In the genomic region with DNA sequence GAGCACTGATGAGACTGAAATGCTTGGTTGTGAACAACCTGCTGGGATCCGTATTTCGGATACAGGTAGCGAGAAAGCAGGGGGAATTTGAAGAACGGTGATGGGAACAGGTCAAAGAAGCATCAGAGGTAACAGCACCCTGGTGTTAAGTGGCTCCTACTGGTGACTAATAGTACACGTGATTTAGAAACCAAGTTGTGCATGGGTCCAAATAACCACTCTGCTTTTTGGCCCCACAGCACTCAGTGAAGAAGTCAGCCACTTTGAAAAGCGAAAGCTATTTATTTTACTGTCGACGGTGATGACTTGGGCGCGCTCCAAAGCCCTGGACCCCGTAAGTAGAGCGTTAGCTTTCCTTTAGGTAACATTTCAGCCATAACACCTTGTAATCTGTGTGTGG, we compare ENCODE assay signal across 18 cellular contexts. TPM values are rescaled to one million over a fixed set of nuclear protein-coding genes. Genes with fewer than 3 reads are reported as not detected.
DNase-seq lines count a peak whose midpoint lies in the region; ATAC-seq, FAIRE-seq and TF ChIP-seq lines count a peak whose summit lies in the region.
"Had no signal": no experiment of that assay in that cellular context is flagged by ENCODE, and none has a peak within 500 bp of the region (broad histone marks: within the 10 kb centered on the region; RNA-seq: fewer than 3 reads in every experiment).

No MANE protein-coding gene starts in this region.

- POLR2A ChIA-PET in HepG2 (lab: Yijun Ruan, JAX) = no interaction called here

- 57% methylated on average over 12 of the region's 12 CpGs for WGBS in HepG2 (ENCODE audit: low lambda C conversion rate)
- 95% methylated on average over 8 of the region's 12 CpGs for WGBS in right lobe of liver (ENCODE audit: insufficient coverage, low coverage, low lambda C conversion rate, missing lambda C conversion rate)

- no peaks in the 10 kb centered on the region for H3K9me3 ChIP-seq in HepG2 (ENCODE audit: low read length)
- no peaks in the 10 kb centered on the region for H3K9me3 ChIP-seq in right lobe of liver
- H3K9me3 ChIP-seq in osteoblast (ENCODE audit: low read depth, low read length) = no peaks in the 10 kb centered on the region
- H3K9me3 ChIP-seq: BLaER1, Caco-2 had no signal

- H3K27me3 ChIP-seq in HepG2 (ENCODE audit: control insufficient read depth in 1 of 2, insufficient read depth in 2 of 2, low read length in 2 of 2) = no peaks in the 10 kb centered on the region; a peak in 1 of 5 replicates
- H3K27me3 ChIP-seq in right lobe of liver = no peaks in the 10 kb centered on the region
- peaks cover 19% of the 10 kb centered on the region for H3K27me3 ChIP-seq in osteoblast (ENCODE audit: insufficient read depth, low read length)
- H3K27me3 ChIP-seq: BLaER1 had no signal

- H3K4me1 ChIP-seq in HepG2 (ENCODE audit: insufficient read depth, low read length) (peaks cover 24% of the 10 kb centered on the region), right lobe of liver (no peaks in the 10 kb centered on the region), osteoblast (ENCODE audit: insufficient read depth, low read length) (no peaks in the 10 kb centered on the region)
- H3K4me1 ChIP-seq: BLaER1, Caco-2 had no signal

- H3K4me3 ChIP-seq in HepG2 (replicated peaks in 1 of 3; ENCODE audit: insufficient read depth in 1 of 3, low read depth in 2 of 3, low read length in 3 of 3) (no peak overlapping the region), right lobe of liver (no peak overlapping the region), osteoblast (ENCODE audit: insufficient read depth, low read length) (no peak overlapping the region)
- H3K4me3 ChIP-seq: BLaER1, GM23338 had no signal

- no TSS peak for BruUV-seq in HepG2 (replicated peaks; lab: Mats Ljungman, UMichigan)

- TF ChIP-seq EP300 in HepG2 (IDR thresholded peaks at IDR 0.05; ENCODE audit: low read depth in 2 of 2, low read length in 2 of 2) (no peak), HepG2 (CRISPR knock-in tag; IDR thresholded peaks at IDR 0.05; ENCODE audit: borderline replicate concordance) (no peak)

- TF ChIP-seq POLR2A in HepG2 (IDR thresholded peaks at IDR 0.05; ENCODE audit: insufficient read depth in 1 of 2, low read depth in 2 of 2, low read length in 2 of 2) (no peak), right lobe of liver (IDR thresholded peaks at IDR 0.05) (no peak)

- no peaks in the 10 kb centered on the region for H3K79me2 ChIP-seq in HepG2 (ENCODE audit: insufficient read depth, low read length)
- no peaks in the 10 kb centered on the region for H3K79me2 ChIP-seq in osteoblast (ENCODE audit: insufficient read depth, low read length)

- H3K36me3 ChIP-seq in HepG2 (replicated peaks in 1 of 2; ENCODE audit: control insufficient read depth in 1 of 2, insufficient read depth in 2 of 2, low read length in 2 of 2) = no peaks in the 10 kb centered on the region
- H3K36me3 ChIP-seq in right lobe of liver = no peaks in the 10 kb centered on the region
- no peaks in the 10 kb centered on the region for H3K36me3 ChIP-seq in osteoblast (ENCODE audit: insufficient read depth, low read length)
- H3K36me3 ChIP-seq: BLaER1 had no signal

- no peak overlapping the region for H3K9ac ChIP-seq in HepG2 (ENCODE audit: insufficient read depth, low read depth, low read length)
- H3K9ac ChIP-seq: BLaER1 had no signal

- DNase-seq in HepG2 (ENCODE audit: low spot score) (no peak), right lobe of liver (no peak), ecto neural progenitor cell (ENCODE audit: low spot score) (peak; percentile 9), osteoblast (ENCODE audit: insufficient read length, low spot score, missing footprints) (no peak), NCI-H2227 (lab: John Stamatoyannopoulos, UW; ENCODE audit: unreplicated experiment) (no peak)
- DNase-seq: AML-193; Caco-2; CD8-positive, alpha-beta memory T cell; DND-41; GDM1; H7; KBM-7 had no signal

- no peak for TF ChIP-seq CTCF in HepG2 (CRISPR knock-in tag; IDR thresholded peaks at IDR 0.05)
- no peak for TF ChIP-seq CTCF in right lobe of liver (IDR thresholded peaks at IDR 0.05)
- no peak for TF ChIP-seq CTCF in osteoblast (IDR thresholded peaks at IDR 0.05; ENCODE audit: extremely low read depth, low read depth, low read length)

- ATAC-seq in HepG2 = no peak
- ATAC-seq in right lobe of liver = no peak
- no peak for ATAC-seq in GM19035 (IDR thresholded peaks at IDR 0.05; ENCODE audit: unreplicated experiment)
- no peak for ATAC-seq in HG03521 (IDR thresholded peaks at IDR 0.05; ENCODE audit: unreplicated experiment)
- ATAC-seq: GM23338 had no signal

- H2AFZ ChIP-seq in HepG2 (ENCODE audit: low read length) (no peak overlapping the region), osteoblast (ENCODE audit: low read length) (peak overlapping the region; percentile 5)
- H2AFZ ChIP-seq: GM23338 had no signal

- no peak for TF ChIP-seq RAD21 in HepG2 (CRISPR knock-in tag; IDR thresholded peaks at IDR 0.05)

- no peak for FAIRE-seq in HepG2 (lab: Jason Lieb, UNC)

- no peaks in the 10 kb centered on the region for H4K20me1 ChIP-seq in HepG2 (ENCODE audit: insufficient read depth, low read length)
- no peaks in the 10 kb centered on the region for H4K20me1 ChIP-seq in osteoblast (ENCODE audit: insufficient read depth, low read length)
- H4K20me1 ChIP-seq: BLaER1 had no signal

- in situ Hi-C loops in HepG2 (cut with HindIII; ENCODE audit: extremely low pct_ligation_motif_present, low pct_unique_long_range_greater_than_20kb) = no loop called here

- no peak overlapping the region for H3K27ac ChIP-seq in HepG2 (ENCODE audit: extremely low read length, insufficient read depth, low read length)
- no peak overlapping the region for H3K27ac ChIP-seq in right lobe of liver
- no peak overlapping the region for H3K27ac ChIP-seq in osteoblast (ENCODE audit: low read depth, low read length)
- H3K27ac ChIP-seq: 22Rv1, BLaER1, HL-60 had no signal

- CTCF ChIA-PET in HepG2 (lab: Yijun Ruan, JAX; ENCODE audit: low intra/inter-chr PET ratio, low total read pairs) = no interaction called here

- H3K4me2 ChIP-seq in HepG2 (ENCODE audit: low read depth, low read length) (0 out of 2 replicates have a peak overlapping the region, but pooled peaks have one; percentile 14), osteoblast (ENCODE audit: insufficient read depth, low read length) (no peak overlapping the region)
- H3K4me2 ChIP-seq: BLaER1, GM23338 had no signal

- intact Hi-C loops in HepG2 (cut with micrococcal nuclease; ENCODE audit: unreplicated experiment) (no loop called here), right lobe of liver (cut with DNase I) (no loop called here)

RNA-seq across cellular contexts. Expression of gene AK7, which starts 16.7 kb away (rescaled TPM):
- total RNA-seq in HepG2 (2016; rRNA removed; fragmentation: Illumina TruSeq; extraction: Trizol) (0.48 and 0.93 TPM in 2 replicates), right lobe of liver (1 to 10 TPM in 2 of 6 experiments, under 1 TPM in 4; 0.31 to 1.9 (median 0.85) TPM), osteoblast (0.29 and 1.4 TPM in 2 replicates)
- total RNA-seq in HepG2 (2016; cell fraction: cytosol; rRNA removed; fragmentation: Illumina TruSeq; extraction: Trizol; ENCODE audit: low read depth) = 0.26 TPM in 1 of 2 replicates, not detected in the other
- total RNA-seq in HepG2 (2016; cell fraction: insoluble cytoplasmic fraction; rRNA removed; fragmentation: Illumina TruSeq; extraction: Trizol) = 0.56 and 0.77 TPM in 2 replicates
- total RNA-seq in HepG2 (2016; cell fraction: membrane; rRNA removed; fragmentation: Illumina TruSeq; extraction: Trizol) = 0.28 and 0.31 TPM in 2 replicates
- total RNA-seq in HepG2 (2016; cell fraction: nucleus; rRNA removed; fragmentation: Illumina TruSeq; extraction: Trizol) = 0.28 and 0.56 TPM in 2 replicates
- polyA plus RNA-seq in HepG2 (2011; rRNA removed) = 0.45 and 0.46 TPM in 2 replicates
- 0.28 and 0.43 TPM in 2 replicates for polyA plus RNA-seq in HepG2 (2011; cell fraction: cytosol; rRNA removed)
- 0.23 and 0.26 TPM in 2 replicates for polyA plus RNA-seq in HepG2 (2011; cell fraction: nucleus; rRNA removed)
- polyA plus RNA-seq in HepG2 (2012) = 0.45 and 0.97 TPM in 2 replicates
- 0.09 and 0.18 TPM in 2 replicates for polyA plus RNA-seq in HepG2 (2016; cell fraction: cytosol; fragmentation: Illumina TruSeq; extraction: Trizol; ENCODE audit: low read depth)
- 0.78 and 1.4 TPM in 2 replicates for polyA plus RNA-seq in HepG2 (2016; cell fraction: insoluble cytoplasmic fraction; fragmentation: Illumina TruSeq; extraction: Trizol; ENCODE audit: low read depth)
- 0.22 and 0.45 TPM in 2 replicates for polyA plus RNA-seq in HepG2 (2016; cell fraction: membrane; fragmentation: Illumina TruSeq; extraction: Trizol; ENCODE audit: low read depth)
- polyA plus RNA-seq in HepG2 (2016; cell fraction: nucleus; fragmentation: Illumina TruSeq; extraction: Trizol; ENCODE audit: insufficient read depth, low read depth) = 0.39 TPM in 1 of 2 replicates, not detected in the other
- 1.9 and 2.0 TPM in 2 replicates for polyA minus RNA-seq in HepG2 (2011; rRNA and poly(A)+ RNA removed; ENCODE audit: low replicate concordance)
- 0.44 TPM in 1 of 2 replicates, not detected in the other for polyA minus RNA-seq in HepG2 (2011; cell fraction: cytosol; rRNA and poly(A)+ RNA removed)
- polyA minus RNA-seq in HepG2 (2011; cell fraction: nucleus; rRNA and poly(A)+ RNA removed) = 0.25 and 0.64 TPM in 2 replicates
- polyA plus RNA-seq: CD8-positive, alpha-beta memory T cell had no signal

RNA-seq across cellular contexts. Expression of gene GSKIP, which starts 45.3 kb away (rescaled TPM):
- 27.3 and 52.3 TPM in 2 replicates for total RNA-seq in HepG2 (2016; rRNA removed; fragmentation: Illumina TruSeq; extraction: Trizol)
- 3.7 and 3.9 TPM in 2 replicates for total RNA-seq in HepG2 (2016; cell fraction: cytosol; rRNA removed; fragmentation: Illumina TruSeq; extraction: Trizol; ENCODE audit: low read depth)
- total RNA-seq in HepG2 (2016; cell fraction: insoluble cytoplasmic fraction; rRNA removed; fragmentation: Illumina TruSeq; extraction: Trizol) = 28.0 and 52.9 TPM in 2 replicates
- total RNA-seq in HepG2 (2016; cell fraction: membrane; rRNA removed; fragmentation: Illumina TruSeq; extraction: Trizol) = 10.2 and 11.8 TPM in 2 replicates
- total RNA-seq in HepG2 (2016; cell fraction: nucleus; rRNA removed; fragmentation: Illumina TruSeq; extraction: Trizol) = 10.8 and 11.2 TPM in 2 replicates
- polyA plus RNA-seq in HepG2 (2011; rRNA removed) = 9.6 and 12.5 TPM in 2 replicates
- polyA plus RNA-seq in HepG2 (2011; cell fraction: cytosol; rRNA removed) = 4.6 and 9.0 TPM in 2 replicates
- 2.5 and 3.9 TPM in 2 replicates for polyA plus RNA-seq in HepG2 (2011; cell fraction: nucleus; rRNA removed)
- polyA plus RNA-seq in HepG2 (2012) = 13.2 and 17.7 TPM in 2 replicates
- 2.5 and 2.7 TPM in 2 replicates for polyA plus RNA-seq in HepG2 (2016; cell fraction: cytosol; fragmentation: Illumina TruSeq; extraction: Trizol; ENCODE audit: low read depth)
- polyA plus RNA-seq in HepG2 (2016; cell fraction: insoluble cytoplasmic fraction; fragmentation: Illumina TruSeq; extraction: Trizol; ENCODE audit: low read depth) = 30.5 and 35.4 TPM in 2 replicates
- polyA plus RNA-seq in HepG2 (2016; cell fraction: membrane; fragmentation: Illumina TruSeq; extraction: Trizol; ENCODE audit: low read depth) = 6.1 and 6.2 TPM in 2 replicates
- polyA plus RNA-seq in HepG2 (2016; cell fraction: nucleus; fragmentation: Illumina TruSeq; extraction: Trizol; ENCODE audit: insufficient read depth, low read depth) = 11.0 and 12.3 TPM in 2 replicates
- 4.3 and 5.5 TPM in 2 replicates for polyA minus RNA-seq in HepG2 (2011; rRNA and poly(A)+ RNA removed; ENCODE audit: low replicate concordance)
- 6.6 and 7.2 TPM in 2 replicates for polyA minus RNA-seq in HepG2 (2011; cell fraction: cytosol; rRNA and poly(A)+ RNA removed)
- polyA minus RNA-seq in HepG2 (2011; cell fraction: nucleus; rRNA and poly(A)+ RNA removed) = 4.8 and 11.6 TPM in 2 replicates
- total RNA-seq in right lobe of liver = 10 to 100 TPM in 5 of 6 experiments, 1 to 10 TPM in 1; 7.4 to 25.2 (median 15.5) TPM
- 22.4 and 26.8 TPM in 2 replicates for total RNA-seq in osteoblast

RNA-seq across cellular contexts. Expression of gene ATG2B, which starts 45.5 kb away (rescaled TPM):
- total RNA-seq in HepG2 (2016; rRNA removed; fragmentation: Illumina TruSeq; extraction: Trizol) (7.5 and 11.3 TPM in 2 replicates), right lobe of liver (10 to 100 TPM; 13.9 to 24.4 (median 16.3) TPM), osteoblast (35.1 and 43.0 TPM in 2 replicates)
- total RNA-seq in HepG2 (2016; cell fraction: cytosol; rRNA removed; fragmentation: Illumina TruSeq; extraction: Trizol; ENCODE audit: low read depth) = 1.4 and 1.7 TPM in 2 replicates
- 7.7 and 10.8 TPM in 2 replicates for total RNA-seq in HepG2 (2016; cell fraction: insoluble cytoplasmic fraction; rRNA removed; fragmentation: Illumina TruSeq; extraction: Trizol)
- 1.6 and 1.8 TPM in 2 replicates for total RNA-seq in HepG2 (2016; cell fraction: membrane; rRNA removed; fragmentation: Illumina TruSeq; extraction: Trizol)
- total RNA-seq in HepG2 (2016; cell fraction: nucleus; rRNA removed; fragmentation: Illumina TruSeq; extraction: Trizol) = 11.1 and 15.1 TPM in 2 replicates
- polyA plus RNA-seq in HepG2 (2011; rRNA removed) = 7.2 and 7.4 TPM in 2 replicates
- 3.2 and 4.5 TPM in 2 replicates for polyA plus RNA-seq in HepG2 (2011; cell fraction: cytosol; rRNA removed)
- polyA plus RNA-seq in HepG2 (2011; cell fraction: nucleus; rRNA removed) = 17.3 and 18.9 TPM in 2 replicates
- polyA plus RNA-seq in HepG2 (2012) = 6.2 and 7.8 TPM in 2 replicates
- 0.18 and 0.27 TPM in 2 replicates for polyA plus RNA-seq in HepG2 (2016; cell fraction: cytosol; fragmentation: Illumina TruSeq; extraction: Trizol; ENCODE audit: low read depth)
- polyA plus RNA-seq in HepG2 (2016; cell fraction: insoluble cytoplasmic fraction; fragmentation: Illumina TruSeq; extraction: Trizol; ENCODE audit: low read depth) = 4.4 and 4.9 TPM in 2 replicates
- 0.26 and 0.31 TPM in 2 replicates for polyA plus RNA-seq in HepG2 (2016; cell fraction: membrane; fragmentation: Illumina TruSeq; extraction: Trizol; ENCODE audit: low read depth)
- 12.3 and 14.0 TPM in 2 replicates for polyA plus RNA-seq in HepG2 (2016; cell fraction: nucleus; fragmentation: Illumina TruSeq; extraction: Trizol; ENCODE audit: insufficient read depth, low read depth)
- 8.9 and 18.6 TPM in 2 replicates for polyA minus RNA-seq in HepG2 (2011; rRNA and poly(A)+ RNA removed; ENCODE audit: low replicate concordance)
- polyA minus RNA-seq in HepG2 (2011; cell fraction: cytosol; rRNA and poly(A)+ RNA removed) = 5.2 and 12.1 TPM in 2 replicates
- polyA minus RNA-seq in HepG2 (2011; cell fraction: nucleus; rRNA and poly(A)+ RNA removed) = 60.4 and 61.2 TPM in 2 replicates
